Comparison of ENCODE assay signal across 17 cellular contexts in the genomic region with DNA sequence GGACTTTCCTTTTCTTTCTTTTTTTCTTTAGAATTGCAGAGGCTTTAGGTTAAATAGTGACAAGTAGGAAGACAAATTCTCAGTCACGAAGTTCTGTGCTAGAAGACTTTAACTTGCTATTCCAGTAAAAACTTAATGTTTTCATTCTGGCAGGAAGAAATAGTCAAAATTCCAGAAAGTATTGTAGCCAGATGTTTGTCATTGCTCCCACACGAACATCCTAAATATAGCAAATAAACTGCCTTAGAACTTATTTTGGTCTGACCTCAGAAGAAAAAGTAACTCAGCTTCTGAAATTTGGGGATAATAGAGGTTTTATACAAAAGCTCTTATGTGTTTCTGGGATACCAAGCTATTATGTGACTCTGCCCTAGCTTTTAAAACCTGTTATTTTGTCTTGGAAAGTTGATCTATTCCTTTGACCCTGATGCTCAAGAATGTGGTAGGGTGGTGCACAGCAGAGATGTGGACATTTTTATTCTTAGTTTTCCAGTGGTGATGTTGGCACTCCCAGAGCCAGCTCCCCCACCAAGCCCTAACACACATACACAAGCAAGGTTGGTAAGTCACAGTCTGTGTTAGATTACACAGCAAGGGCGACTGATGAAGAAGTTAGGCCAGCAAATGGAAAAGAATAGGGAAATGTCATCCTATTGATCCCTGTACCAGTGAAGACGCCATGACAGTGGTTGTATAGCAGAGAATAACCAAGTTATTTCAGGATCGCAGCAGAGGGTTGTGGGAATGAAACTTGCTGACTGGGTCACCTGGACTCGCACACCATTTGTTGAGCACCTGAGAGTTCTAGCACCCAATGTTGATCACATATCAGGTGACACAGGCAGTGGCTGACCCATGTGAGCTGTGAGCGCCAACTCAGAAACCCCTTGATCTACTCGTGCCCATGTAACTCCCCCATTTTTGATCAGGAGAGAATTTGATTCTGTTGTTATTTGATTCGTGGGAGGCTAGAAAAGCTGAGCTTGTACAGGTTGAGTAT. TPM values are rescaled to one million over a fixed set of nuclear protein-coding genes. Genes with fewer than 3 reads are reported as not detected.
DNase-seq lines count a peak whose midpoint lies in the region; ATAC-seq, FAIRE-seq and TF ChIP-seq lines count a peak whose summit lies in the region.
"Had no signal": no experiment of that assay in that cellular context is flagged by ENCODE, and none has a peak within 500 bp of the region (broad histone marks: within the 10 kb centered on the region; RNA-seq: fewer than 3 reads in every experiment).

No MANE protein-coding gene starts in this region.

- FAIRE-seq in HTR-8/SVneo (lab: Jason Lieb, UNC): no peak
- FAIRE-seq: G401.6 had no signal

- intact Hi-C loops in lower lobe of right lung (cut with DNase I): no loop called here

- H3K4me3 ChIP-seq in astrocyte of the spinal cord (ENCODE audit: low read depth, low read length): no peak overlapping the region
- H3K4me3 ChIP-seq in lower lobe of right lung: no peak overlapping the region
- peak overlapping the region; percentile 29 for H3K4me3 ChIP-seq in thoracic aorta

- peaks cover 12% of the 10 kb centered on the region for H3K36me3 ChIP-seq in lower lobe of right lung
- H3K36me3 ChIP-seq in thoracic aorta: no peaks in the 10 kb centered on the region

- H3K27ac ChIP-seq in lower lobe of right lung: peak overlapping the region; percentile 41
- H3K27ac ChIP-seq in thoracic aorta: peak overlapping the region; percentile 80 to 90

- no peak for TF ChIP-seq CTCF in astrocyte of the spinal cord (IDR thresholded peaks at IDR 0.05; ENCODE audit: low read depth, low read length)
- TF ChIP-seq CTCF in lower lobe of right lung (IDR thresholded peaks at IDR 0.05): no peak
- no peak for TF ChIP-seq CTCF in thoracic aorta (IDR thresholded peaks at IDR 0.05)

- ATAC-seq in lower lobe of right lung: no peak
- ATAC-seq in thoracic aorta (ENCODE audit: insufficient number of reproducible peaks, low FRiP score, low read depth): peak; percentile 55
- ATAC-seq in GM21717 (IDR thresholded peaks at IDR 0.05; ENCODE audit: unreplicated experiment): no peak
- ATAC-seq: activated T-cell treated with anti-CD3 and anti-CD28 coated beads, Interleukin-2, amount 50 U/mL, for 72 hours; stimulated activated effector memory CD8-positive, alpha-beta T cell treated with anti-CD3 and anti-CD28 coated beads, Interleukin-12 subunit alpha, Interleukin-12 subunit beta, amount 100 ng/mL, for 72 hours had no signal

- peak; percentile 65 for DNase-seq in GM04504 (ENCODE audit: low read depth)
- DNase-seq in astrocyte of the spinal cord (ENCODE audit: low read depth, low spot score): peak; percentile 44
- DNase-seq in lower lobe of right lung: no peak
- no peak for DNase-seq in thoracic aorta (ENCODE audit: low spot score)
- DNase-seq in DMS79 treated with DMSO at 0.1 percent for 48 hours (lab: John Stamatoyannopoulos, UW): no peak
- DNase-seq in HTR-8/SVneo (ENCODE audit: insufficient read length, low spot score): no peak
- DNase-seq in central memory CD4-positive, alpha-beta T cell: no peak
- DNase-seq: activated CD4-positive, alpha-beta T cell treated with anti-CD3 and anti-CD28 coated beads, Interleukin-2, amount 10 ng/mL, durations not matched to agents 7 days and 5 days; activated T-cell treated with anti-CD3 and anti-CD28 coated beads, Interleukin-2, amount 50 U/mL, for 72 hours; CD4-positive, alpha-beta memory T cell; NCI-H1105; NCI-H446; posterior cingulate gyrus; stimulated activated CD4-positive, alpha-beta T cell treated with anti-CD3 and anti-CD28 coated beads, Interleukin-4, amount 100 ng/mL, for 1 hour had no signal

- in situ Hi-C loops in astrocyte of the spinal cord (cut with HindIII; ENCODE audit: low sequenced_read_pairs): no loop called here

- H3K27me3 ChIP-seq in lower lobe of right lung (ENCODE audit: low read depth) (no peaks in the 10 kb centered on the region), thoracic aorta (replicated peaks; ENCODE audit: insufficient read depth) (no peaks in the 10 kb centered on the region)

- H3K9me3 ChIP-seq in lower lobe of right lung (no peaks in the 10 kb centered on the region), thoracic aorta (no peaks in the 10 kb centered on the region)

- H3K4me1 ChIP-seq in lower lobe of right lung: peaks cover 29% of the 10 kb centered on the region
- H3K4me1 ChIP-seq in thoracic aorta (ENCODE audit: control insufficient read depth in 1 of 2, low read depth in 2 of 2): peaks cover 51 to 66% of the 10 kb centered on the region in 2 donors

RNA-seq across cellular contexts. Expression of a gene that starts 23.7 kb away (rescaled TPM):
- total RNA-seq in lower lobe of right lung (42.4 TPM), thoracic aorta (10 to 100 TPM; 48.1 to 67.4 TPM)

Comparison
In these comparisons a context has a peak if more than half of its experiments do, and no peak if none do; other contexts are left out.
1. DNase-seq: peak in GM04504 (single experiment) and astrocyte of the spinal cord (single experiment); none in lower lobe of right lung (single experiment), thoracic aorta (single experiment), DMS79 treated with DMSO at 0.1 percent for 48 hours (single experiment), HTR-8/SVneo (single experiment) and central memory CD4-positive, alpha-beta T cell (single experiment).